Comparison of ENCODE assay signal across 1 cellular context in the genomic region with DNA sequence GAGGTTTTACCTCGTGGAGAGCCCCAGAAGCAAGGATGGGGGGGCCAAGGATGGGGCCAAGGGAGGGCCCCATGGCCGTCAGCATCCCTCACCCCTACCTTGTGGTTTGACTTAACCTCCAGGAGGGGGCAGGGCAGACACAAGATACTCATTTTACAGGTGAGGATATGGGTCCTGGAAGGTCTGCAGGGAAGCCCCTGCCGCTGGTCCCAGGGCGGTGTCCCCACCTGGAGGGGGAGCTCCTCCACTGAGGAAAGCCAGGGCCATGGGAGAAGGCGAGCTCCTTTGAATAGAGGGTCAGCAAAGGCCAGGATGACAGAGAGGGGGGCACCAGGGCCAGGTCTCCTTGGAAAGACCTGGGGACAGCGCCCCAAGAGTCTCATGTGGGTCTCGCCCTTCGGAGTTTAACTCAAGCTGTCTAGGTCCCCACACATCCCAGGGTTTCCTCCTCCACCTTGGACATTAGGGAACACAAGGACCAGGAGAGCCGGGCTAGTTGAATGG.
TF ChIP-seq lines count a peak whose summit lies in the region.

No MANE protein-coding gene starts in this region.

TF ChIP-seq in SK-N-SH treated with all-trans-retinoic acid at 6 μM for 48 hours, 23 proteins besides CTCF, POLR2A, EP300 and RAD21 (continued from another document):
- TF ChIP-seq GLIS3 (CRISPR knock-in tag; IDR thresholded peaks at IDR 0.05) (no peak), ESRRG (CRISPR knock-in tag; IDR thresholded peaks at IDR 0.05) (no peak), ZNF8 (CRISPR knock-in tag; IDR thresholded peaks at IDR 0.05) (no peak), ZFP3 (CRISPR knock-in tag; IDR thresholded peaks at IDR 0.05) (no peak)
- TF ChIP-seq, protein P1, sequence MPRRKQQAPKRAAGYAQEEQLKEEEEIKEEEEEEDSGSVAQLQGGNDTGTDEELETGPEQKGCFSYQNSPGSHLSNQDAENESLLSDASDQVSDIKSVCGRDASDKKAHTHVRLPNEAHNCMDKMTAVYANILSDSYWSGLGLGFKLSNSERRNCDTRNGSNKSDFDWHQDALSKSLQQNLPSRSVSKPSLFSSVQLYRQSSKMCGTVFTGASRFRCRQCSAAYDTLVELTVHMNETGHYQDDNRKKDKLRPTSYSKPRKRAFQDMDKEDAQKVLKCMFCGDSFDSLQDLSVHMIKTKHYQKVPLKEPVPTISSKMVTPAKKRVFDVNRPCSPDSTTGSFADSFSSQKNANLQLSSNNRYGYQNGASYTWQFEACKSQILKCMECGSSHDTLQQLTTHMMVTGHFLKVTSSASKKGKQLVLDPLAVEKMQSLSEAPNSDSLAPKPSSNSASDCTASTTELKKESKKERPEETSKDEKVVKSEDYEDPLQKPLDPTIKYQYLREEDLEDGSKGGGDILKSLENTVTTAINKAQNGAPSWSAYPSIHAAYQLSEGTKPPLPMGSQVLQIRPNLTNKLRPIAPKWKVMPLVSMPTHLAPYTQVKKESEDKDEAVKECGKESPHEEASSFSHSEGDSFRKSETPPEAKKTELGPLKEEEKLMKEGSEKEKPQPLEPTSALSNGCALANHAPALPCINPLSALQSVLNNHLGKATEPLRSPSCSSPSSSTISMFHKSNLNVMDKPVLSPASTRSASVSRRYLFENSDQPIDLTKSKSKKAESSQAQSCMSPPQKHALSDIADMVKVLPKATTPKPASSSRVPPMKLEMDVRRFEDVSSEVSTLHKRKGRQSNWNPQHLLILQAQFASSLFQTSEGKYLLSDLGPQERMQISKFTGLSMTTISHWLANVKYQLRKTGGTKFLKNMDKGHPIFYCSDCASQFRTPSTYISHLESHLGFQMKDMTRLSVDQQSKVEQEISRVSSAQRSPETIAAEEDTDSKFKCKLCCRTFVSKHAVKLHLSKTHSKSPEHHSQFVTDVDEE (CRISPR knock-in tag; IDR thresholded peaks at IDR 0.05) = no peak
- TF ChIP-seq, protein P2, sequence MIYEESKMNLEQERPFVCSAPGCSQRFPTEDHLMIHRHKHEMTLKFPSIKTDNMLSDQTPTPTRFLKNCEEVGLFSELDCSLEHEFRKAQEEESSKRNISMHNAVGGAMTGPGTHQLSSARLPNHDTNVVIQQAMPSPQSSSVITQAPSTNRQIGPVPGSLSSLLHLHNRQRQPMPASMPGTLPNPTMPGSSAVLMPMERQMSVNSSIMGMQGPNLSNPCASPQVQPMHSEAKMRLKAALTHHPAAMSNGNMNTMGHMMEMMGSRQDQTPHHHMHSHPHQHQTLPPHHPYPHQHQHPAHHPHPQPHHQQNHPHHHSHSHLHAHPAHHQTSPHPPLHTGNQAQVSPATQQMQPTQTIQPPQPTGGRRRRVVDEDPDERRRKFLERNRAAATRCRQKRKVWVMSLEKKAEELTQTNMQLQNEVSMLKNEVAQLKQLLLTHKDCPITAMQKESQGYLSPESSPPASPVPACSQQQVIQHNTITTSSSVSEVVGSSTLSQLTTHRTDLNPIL (CRISPR knock-in tag; IDR thresholded peaks at IDR 0.05; ENCODE audit: low read depth) = no peak
